20 cellular contexts compared by ENCODE assay signal in the genomic region with DNA sequence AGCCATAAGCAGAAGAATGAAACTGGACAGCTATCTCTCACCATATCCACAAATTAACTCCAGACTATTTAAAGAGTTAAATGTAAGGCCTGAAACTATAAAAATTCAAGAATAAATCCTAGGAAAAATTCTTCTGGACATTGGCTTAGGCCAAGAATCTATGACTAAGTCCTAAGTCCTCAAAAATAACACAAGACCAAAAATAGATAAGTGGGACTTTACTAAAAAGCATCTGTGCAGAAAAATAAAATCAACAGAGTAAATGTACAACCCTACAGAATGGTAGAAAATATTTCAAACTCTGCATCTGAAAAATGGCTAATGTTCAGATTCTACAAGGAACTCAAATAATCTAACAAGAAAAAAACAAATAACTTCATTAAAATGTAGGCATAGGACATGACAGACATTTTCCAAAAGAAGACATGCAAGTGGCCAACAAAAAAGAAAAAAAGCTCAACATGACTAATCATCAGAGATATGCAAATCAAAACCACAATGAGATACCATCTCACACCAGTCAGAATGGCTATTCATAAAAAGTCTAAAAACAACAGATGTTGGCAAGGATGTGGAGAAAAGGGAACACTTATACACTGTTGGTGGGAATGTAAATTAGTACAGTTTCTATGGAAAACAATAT.
DNase-seq lines count a peak whose midpoint lies in the region; ATAC-seq and TF ChIP-seq lines count a peak whose summit lies in the region.
"Had no signal": no experiment of that assay in that cellular context is flagged by ENCODE, and none has a peak within 500 bp of the region (broad histone marks: within the 10 kb centered on the region; RNA-seq: fewer than 3 reads in every experiment).

No MANE protein-coding gene starts in this region.

- H3K4me1 ChIP-seq in right lobe of liver = no peaks in the 10 kb centered on the region
- H3K4me1 ChIP-seq: gastroesophageal sphincter, neural progenitor cell, prostate gland had no signal

- no peaks in the 10 kb centered on the region for H3K36me3 ChIP-seq in right lobe of liver
- H3K36me3 ChIP-seq: gastroesophageal sphincter, neural progenitor cell, prostate gland had no signal

- H3K27ac ChIP-seq in right lobe of liver = no peak overlapping the region
- H3K27ac ChIP-seq: gastroesophageal sphincter, neural progenitor cell, prostate gland had no signal

- no peak overlapping the region for H3K4me3 Mint-ChIP-seq in type B pancreatic cell
- H3K4me3 Mint-ChIP-seq: activated naive CD4-positive, alpha-beta T cell treated with anti-CD3 and anti-CD28 coated beads for 36 hours; brain; dendritic cell treated with granulocyte-macrophage colony-stimulating factor and Interleukin-4, amounts not matched to agents 40 ng/mL and 50 ng/mL, for 4 days; neural progenitor cell had no signal

- H3K4me3 ChIP-seq in right lobe of liver = no peak overlapping the region
- H3K4me3 ChIP-seq: gastroesophageal sphincter, neural progenitor cell, prostate gland had no signal

- no peaks in the 10 kb centered on the region for H3K36me3 Mint-ChIP-seq in type B pancreatic cell
- H3K36me3 Mint-ChIP-seq: brain, neural progenitor cell had no signal

- H3K9me3 ChIP-seq in right lobe of liver = no peaks in the 10 kb centered on the region
- H3K9me3 ChIP-seq: gastroesophageal sphincter, prostate gland had no signal

- no peaks in the 10 kb centered on the region for H3K4me1 Mint-ChIP-seq in type B pancreatic cell (ENCODE audit: unreplicated experiment)
- H3K4me1 Mint-ChIP-seq: brain, neural progenitor cell had no signal

- no peak overlapping the region for H3K27ac Mint-ChIP-seq in type B pancreatic cell
- H3K27ac Mint-ChIP-seq: activated naive CD4-positive, alpha-beta T cell treated with anti-CD3 and anti-CD28 coated beads for 36 hours; brain; dendritic cell treated with granulocyte-macrophage colony-stimulating factor and Interleukin-4, amounts not matched to agents 40 ng/mL and 50 ng/mL, for 4 days; neural progenitor cell had no signal

- ATAC-seq in right lobe of liver = no peak
- ATAC-seq: gastroesophageal sphincter, left colon had no signal

- TF ChIP-seq POLR2A in right lobe of liver (IDR thresholded peaks at IDR 0.05) = no peak

- no peaks in the 10 kb centered on the region for H3K27me3 Mint-ChIP-seq in type B pancreatic cell

- DNase-seq in AG08395 (ENCODE audit: low spot score) = peak; percentile 4
- DNase-seq in HS-5 (ENCODE audit: low read depth) = peak; percentile 69
- DNase-seq in astrocyte of the hippocampus (ENCODE audit: low read depth, low spot score) = peak; percentile 70
- peak; percentile 63 for DNase-seq in kidney tubule cell (ENCODE audit: low spot score)
- DNase-seq in NCI-H2081 (lab: John Stamatoyannopoulos, UW) = no peak
- no peak for DNase-seq in right lobe of liver
- no peak for DNase-seq in activated CD8-positive, alpha-beta memory T cell treated with anti-CD3 and anti-CD28 coated beads, Interleukin-2, amount 50 U/mL, for 4 hours
- no peak for DNase-seq in type B pancreatic cell (ENCODE audit: extremely low spot score, unreplicated experiment)
- DNase-seq: activated naive CD4-positive, alpha-beta T cell treated with anti-CD3 and anti-CD28 coated beads for 36 hours; left colon; midbrain; NCI-H1105 treated with DMSO at 0.1 percent for 48 hours; NCI-H510A treated with DMSO at 0.1 percent for 48 hours; RPMI8226; stimulated activated CD8-positive, alpha-beta memory T cell treated with anti-CD3 and anti-CD28 coated beads, Interleukin-4, amount 100 ng/mL, for 48 hours had no signal

- H3K9me3 Mint-ChIP-seq in type B pancreatic cell = no peaks in the 10 kb centered on the region
- H3K9me3 Mint-ChIP-seq: activated naive CD4-positive, alpha-beta T cell treated with anti-CD3 and anti-CD28 coated beads for 36 hours had no signal

- H3K27me3 ChIP-seq in right lobe of liver = no peaks in the 10 kb centered on the region
- H3K27me3 ChIP-seq: gastroesophageal sphincter, neural progenitor cell had no signal

- intact Hi-C loops in right lobe of liver (cut with DNase I) = no loop called here

- TF ChIP-seq CTCF in right lobe of liver (IDR thresholded peaks at IDR 0.05) = no peak
- no peak for TF ChIP-seq CTCF in type B pancreatic cell (conservative IDR thresholded peaks at IDR 0.05)

Comparison
In these comparisons a context has a peak if more than half of its experiments do, and no peak if none do; other contexts are left out.
1. DNase-seq: peak in AG08395 (single experiment), HS-5 (single experiment), astrocyte of the hippocampus (single experiment) and kidney tubule cell (single experiment); none in NCI-H2081 (0 of 2), right lobe of liver (0 of 3), activated CD8-positive, alpha-beta memory T cell treated with anti-CD3 and anti-CD28 coated beads, Interleukin-2, amount 50 U/mL, for 4 hours (single experiment) and type B pancreatic cell (single experiment).